In the genomic region with DNA sequence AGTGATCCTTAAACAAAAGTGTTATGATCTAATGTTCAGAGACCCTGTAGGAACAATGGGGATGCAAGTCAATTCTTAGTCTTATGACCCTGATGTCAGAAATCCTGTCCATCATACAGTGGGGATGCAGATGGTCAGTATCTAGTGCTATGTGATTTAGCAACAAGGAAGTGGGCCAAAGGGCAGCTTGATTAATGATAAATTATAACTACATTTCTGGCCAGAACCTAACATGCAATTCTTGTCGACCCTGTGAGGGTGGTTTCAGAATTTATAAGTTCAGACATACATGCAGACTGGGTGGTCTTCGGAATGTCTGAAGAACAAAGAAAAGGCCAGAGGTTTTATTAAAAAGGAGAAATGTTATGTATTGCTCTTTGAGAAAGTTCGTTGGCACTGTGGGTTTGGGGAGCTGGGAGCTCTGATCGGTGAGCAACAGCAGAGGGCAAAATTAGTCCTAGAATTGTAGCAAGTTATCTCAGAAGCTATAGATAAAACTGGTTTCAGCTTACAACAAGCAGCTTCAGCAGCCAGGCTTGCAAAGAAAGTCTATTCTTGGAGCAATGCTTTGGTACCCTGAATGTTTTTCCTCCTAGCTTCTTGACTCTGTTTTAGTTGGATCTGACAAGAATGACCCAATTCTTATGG, we compare ENCODE assay signal across 21 cellular contexts. TPM values are rescaled to one million over a fixed set of nuclear protein-coding genes. Genes with fewer than 3 reads are reported as not detected.
A peak's percentile ranks its signal among the peaks of the same experiment; 100 is the strongest.
DNase-seq lines count a peak whose midpoint lies in the region; ATAC-seq and TF ChIP-seq lines count a peak whose summit lies in the region.
"Had no signal": no experiment of that assay in that cellular context is flagged by ENCODE, and none has a peak within 500 bp of the region (broad histone marks: within the 10 kb centered on the region; RNA-seq: fewer than 3 reads in every experiment).

No MANE protein-coding gene starts in this region.

- ATAC-seq in heart right ventricle (peak in 7 of 8 donors; percentile 16 to 70 (median 61)), HG02763 (IDR thresholded peaks at IDR 0.05; ENCODE audit: unreplicated experiment) (no peak), GM19397 (IDR thresholded peaks at IDR 0.05; ENCODE audit: unreplicated experiment) (no peak), HG02759 (IDR thresholded peaks at IDR 0.05; ENCODE audit: unreplicated experiment) (no peak)
- ATAC-seq: stimulated activated naive B cell treated with anti-CD40 and anti-IgM and Interleukin-4, amounts not matched to agents 10 μg/mL and 1 μg/mL and 100 μg/mL, for 72 hours had no signal

- H3K4me1 ChIP-seq in adipocyte (ENCODE audit: control insufficient read depth, insufficient read depth, low read length) (peaks cover 34% of the 10 kb centered on the region), heart right ventricle (peaks cover 0 to 27% (median 0%) of the 10 kb centered on the region in 9 donors)

- H3K4me3 ChIP-seq in adipocyte (ENCODE audit: low read length) = no peak overlapping the region
- no peak overlapping the region for H3K4me3 ChIP-seq in heart right ventricle
- H3K4me3 ChIP-seq: tibial artery had no signal

- peaks cover 41% of the 10 kb centered on the region for H3K4me1 Mint-ChIP-seq in nephron
- H3K4me1 Mint-ChIP-seq: CD14-positive monocyte had no signal

- no peaks in the 10 kb centered on the region for H3K9me3 Mint-ChIP-seq in nephron
- H3K9me3 Mint-ChIP-seq: activated CD4-positive, alpha-beta memory T cell treated with anti-CD3 and anti-CD28 coated beads for 36 hours; brain; nephron progenitor cell; stimulated activated naive B cell treated with anti-CD40 and anti-IgM and Interleukin-4, amounts not matched to agents 10 μg/mL and 1 μg/mL and 100 μg/mL, for 72 hours had no signal

- H3K27ac Mint-ChIP-seq in nephron = peak overlapping the region; percentile 51 to 85 (median 84)
- H3K27ac Mint-ChIP-seq: activated CD4-positive, alpha-beta memory T cell treated with anti-CD3 and anti-CD28 coated beads for 36 hours; brain; stimulated activated naive B cell treated with anti-CD40 and anti-IgM and Interleukin-4, amounts not matched to agents 10 μg/mL and 1 μg/mL and 100 μg/mL, for 72 hours had no signal

- H3K36me3 ChIP-seq in adipocyte (ENCODE audit: control insufficient read depth, insufficient read depth, low read length, severe bottlenecking) = no peaks in the 10 kb centered on the region
- H3K36me3 ChIP-seq in heart right ventricle = peaks cover 0 to 2% (median 0%) of the 10 kb centered on the region in 9 donors
- H3K36me3 ChIP-seq: tibial artery had no signal

- 21 to 25% methylated on average over 4 of the region's 4 CpGs for WGBS in heart right ventricle, 2 donors

- intact Hi-C loops in heart right ventricle (cut with DNase I) = loop anchor here in 3 of 10 donors (5.0 kb wide), 2 partner anchors 55 to 180 kb away; a partner anchor contains a TSS

- no peaks in the 10 kb centered on the region for H3K27me3 Mint-ChIP-seq in nephron (ENCODE audit: low read depth)
- H3K27me3 Mint-ChIP-seq: activated CD4-positive, alpha-beta memory T cell treated with anti-CD3 and anti-CD28 coated beads for 36 hours; brain; stimulated activated naive B cell treated with anti-CD40 and anti-IgM and Interleukin-4, amounts not matched to agents 10 μg/mL and 1 μg/mL and 100 μg/mL, for 72 hours had no signal

- H3K36me3 Mint-ChIP-seq in nephron (ENCODE audit: low read depth) = peaks cover 3% of the 10 kb centered on the region

- TF ChIP-seq CTCF in heart right ventricle (IDR thresholded peaks at IDR 0.05) = peak in 4 of 9 donors; percentile 38 to 50 (median 45)
- no peak for TF ChIP-seq CTCF in nephron (IDR thresholded peaks at IDR 0.05; ENCODE audit: unreplicated experiment in 3 of 3)

- no peaks in the 10 kb centered on the region for H3K9me3 ChIP-seq in adipocyte (ENCODE audit: control insufficient read depth, low read length)
- H3K9me3 ChIP-seq in heart right ventricle = no peaks in the 10 kb centered on the region
- H3K9me3 ChIP-seq: tibial artery had no signal

- no peaks in the 10 kb centered on the region for H3K27me3 ChIP-seq in adipocyte (replicated peaks; ENCODE audit: control insufficient read depth, insufficient read depth, low read length)
- no peaks in the 10 kb centered on the region for H3K27me3 ChIP-seq in heart right ventricle
- H3K27me3 ChIP-seq: tibial artery had no signal

- H3K27ac ChIP-seq in heart right ventricle = peak overlapping the region in 6 of 10 donors; percentile 47 to 66 (median 60)
- H3K27ac ChIP-seq: tibial artery, VCaP had no signal

- H3K9ac ChIP-seq in adipocyte (ENCODE audit: low read length) = no peak overlapping the region

- DNase-seq in DMS 273 treated with DMSO at 0.1 percent for 48 hours (lab: John Stamatoyannopoulos, UW) = peak; percentile 8
- peak; percentile 12 for DNase-seq in adipocyte (ENCODE audit: low read depth)
- peak in 1 of 2 donors; percentile 19 for DNase-seq in heart right ventricle
- no peak for DNase-seq in T1000 (lab: John Stamatoyannopoulos, UW)
- DNase-seq: activated CD4-positive, alpha-beta memory T cell treated with anti-CD3 and anti-CD28 coated beads for 36 hours; activated naive CD4-positive, alpha-beta T cell treated with anti-CD3 and anti-CD28 coated beads, Interleukin-2, amount 50 U/mL, for 16 hours; activated T-cell treated with anti-CD3 and anti-CD28 coated beads, Interleukin-2, amount 50 U/mL, for 1 hour; dermis blood vessel endothelial cell; DMS153; NCI-H146; nephron progenitor cell; stimulated activated naive B cell treated with anti-CD40 and anti-IgM and Interleukin-4, amounts not matched to agents 10 μg/mL and 1 μg/mL and 100 μg/mL, for 72 hours; SW 1271; tibial artery had no signal

- peak overlapping the region in 1 of 3 experiments; percentile 26 for H3K4me3 Mint-ChIP-seq in nephron
- H3K4me3 Mint-ChIP-seq: activated CD4-positive, alpha-beta memory T cell treated with anti-CD3 and anti-CD28 coated beads for 36 hours; brain; CD14-positive monocyte; nephron progenitor cell; stimulated activated naive B cell treated with anti-CD40 and anti-IgM and Interleukin-4, amounts not matched to agents 10 μg/mL and 1 μg/mL and 100 μg/mL, for 72 hours had no signal

RNA-seq across cellular contexts. Expression of a gene that starts 50.8 kb away (rescaled TPM):
- 10 to 100 TPM; 16.7 to 29.8 (median 22.0) TPM for total RNA-seq in heart right ventricle
- 10 to 100 TPM; 29.7 to 39.2 TPM for polyA plus RNA-seq in heart right ventricle

RNA-seq across cellular contexts. Expression of a gene that starts 54.7 kb away (rescaled TPM):
- 1 to 10 TPM; 3.1 to 8.1 (median 7.2) TPM for total RNA-seq in heart right ventricle
- polyA plus RNA-seq in heart right ventricle = 1 to 10 TPM; 1.4 to 2.5 TPM

Comparison
In these comparisons a context has a peak if more than half of its experiments do, and no peak if none do; other contexts are left out.
1. ATAC-seq: peak in heart right ventricle (7 of 8); none in HG02763 (single experiment), GM19397 (single experiment) and HG02759 (single experiment).